Comparison of ENCODE assay signal across 1 cellular context in genomic region chr17:57379237-57380054, GRCh38.
A peak's percentile ranks its signal among the peaks of the same experiment; 100 is the strongest.
TF ChIP-seq lines count a peak whose summit lies in the region.

No MANE protein-coding gene starts in this region.

TF ChIP-seq in SK-N-SH, 30 proteins besides CTCF, POLR2A, EP300 and RAD21 (continued from another document):
- TF ChIP-seq TCF12 (IDR thresholded peaks at IDR 0.05) (peak; percentile 98), SIN3A (IDR thresholded peaks at IDR 0.05; ENCODE audit: borderline replicate concordance, low read depth, low read length) (peak; percentile 57; the same call in 1 of the 2 replicates), IRF3 (IDR thresholded peaks at IDR 0.05; ENCODE audit: low read depth, low read length) (no peak), TEAD4 (IDR thresholded peaks at IDR 0.05; ENCODE audit: borderline replicate concordance, insufficient read depth) (peak; percentile 47; the same call in 1 of the 2 replicates), EZH2phosphoT487 (IDR thresholded peaks at IDR 0.05; ENCODE audit: borderline replicate concordance, low read depth) (no peak)
